ENCODE assay signal across 8 cellular contexts in the genomic region with DNA sequence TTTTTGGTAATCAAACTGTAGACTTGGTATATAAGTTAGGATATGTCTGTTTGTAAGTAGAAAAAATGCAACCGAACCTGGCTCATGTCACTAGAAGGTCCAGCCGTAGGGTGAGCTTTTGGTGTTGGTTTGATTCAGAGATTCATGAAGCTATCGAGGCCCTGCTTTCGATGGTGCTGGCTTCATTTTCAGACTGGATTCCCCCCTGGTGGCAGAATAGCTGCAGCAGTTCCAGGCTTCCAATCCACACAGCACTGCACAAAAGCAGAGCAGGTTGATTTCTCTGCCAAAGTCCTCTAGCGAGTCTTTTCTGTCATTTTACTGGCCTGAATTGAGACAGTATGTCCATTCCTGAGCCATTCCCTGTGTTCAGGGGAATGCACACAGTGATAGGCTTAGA. TPM values are rescaled to one million over a fixed set of nuclear protein-coding genes. Genes with fewer than 3 reads are reported as not detected.
DNase-seq lines count a peak whose midpoint lies in the region; ATAC-seq and TF ChIP-seq lines count a peak whose summit lies in the region.

No MANE protein-coding gene starts in this region.

- H3K9me3 Mint-ChIP-seq in stimulated activated naive CD8-positive, alpha-beta T cell treated with anti-CD3 and anti-CD28 coated beads, Interleukin-15, Interleukin-2, amounts not matched to agents 100 ng/mL and 50 ng/mL, for 24 hours: no peaks in the 10 kb centered on the region

- H3K9me3 ChIP-seq in heart right ventricle (no peaks in the 10 kb centered on the region), transverse colon (no peaks in the 10 kb centered on the region)

- H3K27ac Mint-ChIP-seq in stimulated activated naive CD8-positive, alpha-beta T cell treated with anti-CD3 and anti-CD28 coated beads, Interleukin-15, Interleukin-2, amounts not matched to agents 100 ng/mL and 50 ng/mL, for 24 hours: peak overlapping the region; percentile 21

- H3K4me1 ChIP-seq in heart right ventricle (peaks cover 0 to 21% (median 0%) of the 10 kb centered on the region in 9 donors), transverse colon (peaks cover 4 to 26% (median 8%) of the 10 kb centered on the region in 4 donors)

- H3K27me3 Mint-ChIP-seq in stimulated activated naive CD8-positive, alpha-beta T cell treated with anti-CD3 and anti-CD28 coated beads, Interleukin-15, Interleukin-2, amounts not matched to agents 100 ng/mL and 50 ng/mL, for 24 hours: no peaks in the 10 kb centered on the region

- H3K27me3 ChIP-seq in heart right ventricle: peaks cover 0 to 12% (median 0%) of the 10 kb centered on the region in 7 donors
- H3K27me3 ChIP-seq in transverse colon: no peaks in the 10 kb centered on the region

- DNase-seq in stimulated activated naive CD8-positive, alpha-beta T cell treated with anti-CD3 and anti-CD28 coated beads, Interleukin-15, Interleukin-2, amounts not matched to agents 100 U/mL and 50 U/mL, for 24 hours: no peak
- peak; percentile 34 for DNase-seq in activated CD4-positive, alpha-beta T cell treated with anti-CD3 and anti-CD28 coated beads, Interleukin-2, amount 50 U/mL, for 1 hour
- DNase-seq in heart right ventricle (peak in 1 of 2 donors; percentile 8), transverse colon (peak; percentile 22), NCI-H226 (no peak)

- no peak overlapping the region for H3K27ac ChIP-seq in heart right ventricle
- H3K27ac ChIP-seq in transverse colon: peak overlapping the region in 3 of 4 donors; percentile 38 to 48 (median 47)

- peaks cover 25% of the 10 kb centered on the region for H3K4me1 Mint-ChIP-seq in stimulated activated naive CD8-positive, alpha-beta T cell treated with anti-CD3 and anti-CD28 coated beads, Interleukin-15, Interleukin-2, amounts not matched to agents 100 ng/mL and 50 ng/mL, for 24 hours (ENCODE audit: low read depth)

- TF ChIP-seq EP300 in transverse colon (IDR thresholded peaks at IDR 0.05; ENCODE audit: low read depth): no peak

- TF ChIP-seq POLR2A in transverse colon (IDR thresholded peaks at IDR 0.05) (no peak), GM18505 (IDR thresholded peaks at IDR 0.05; ENCODE audit: borderline replicate concordance, extremely low read depth, insufficient read depth, insufficient read length) (no peak)

- no peak overlapping the region for H3K4me3 Mint-ChIP-seq in stimulated activated naive CD8-positive, alpha-beta T cell treated with anti-CD3 and anti-CD28 coated beads, Interleukin-15, Interleukin-2, amounts not matched to agents 100 ng/mL and 50 ng/mL, for 24 hours

- in situ Hi-C loops in transverse colon (cut with MboI; ENCODE audit: low pct_ligation_motif_present in 1 of 4, low pct_unique_long_range_greater_than_20kb in 1 of 4, low sequenced_read_pairs in 3 of 4): no loop called here

- intact Hi-C loops in heart right ventricle (cut with DNase I) (loop anchor here in 9 of 10 donors (2.0 to 5.0 kb wide), 4 partner anchors 101 to 236 kb away; no protein-coding TSS in a partner anchor), transverse colon (cut with DNase I; ENCODE audit: low total_unique reads) (no loop called here)

- peaks cover 7% of the 10 kb centered on the region for H3K36me3 Mint-ChIP-seq in stimulated activated naive CD8-positive, alpha-beta T cell treated with anti-CD3 and anti-CD28 coated beads, Interleukin-15, Interleukin-2, amounts not matched to agents 100 ng/mL and 50 ng/mL, for 24 hours (ENCODE audit: low read depth)

- no peak for ATAC-seq in stimulated activated naive CD8-positive, alpha-beta T cell treated with anti-CD3 and anti-CD28 coated beads, Interleukin-15, Interleukin-2, amounts not matched to agents 100 U/mL and 50 U/mL, for 24 hours
- ATAC-seq in heart right ventricle: peak in 6 of 8 donors; percentile 48 to 71 (median 62)
- ATAC-seq in GM21381 (IDR thresholded peaks at IDR 0.05; ENCODE audit: unreplicated experiment): no peak
- no peak for ATAC-seq in GM18505 (IDR thresholded peaks at IDR 0.05; ENCODE audit: unreplicated experiment)

- TF ChIP-seq CTCF in heart right ventricle (IDR thresholded peaks at IDR 0.05): peak in 7 of 9 donors; percentile 14 to 46 (median 33)
- TF ChIP-seq CTCF in transverse colon (IDR thresholded peaks at IDR 0.05): peak; percentile 20 to 44 (median 34)

- H3K36me3 ChIP-seq in heart right ventricle: peaks cover 0 to 21% (median 0%) of the 10 kb centered on the region in 9 donors
- no peaks in the 10 kb centered on the region for H3K36me3 ChIP-seq in transverse colon

- H3K4me3 ChIP-seq in heart right ventricle (no peak overlapping the region), transverse colon (no peak overlapping the region)

- WGBS in heart right ventricle, 2 donors: 65 to 72% methylated on average over 5 of the region's 5 CpGs
- 78% methylated on average over 5 of the region's 5 CpGs; no CpG with 5 or more reads in 1 of the 2 donors for WGBS in transverse colon (ENCODE audit: low coverage in 1 of 2), 2 donors

RNA-seq across cellular contexts. Expression of gene PDK3, which starts 33.1 kb away (rescaled TPM):
- 10 to 100 TPM in 6 of 10 donors, 1 to 10 TPM in 4; 3.8 to 18.4 (median 10.5) TPM for total RNA-seq in heart right ventricle
- polyA plus RNA-seq in heart right ventricle: 1 to 10 TPM; 1.8 to 2.2 TPM
- 10 to 100 TPM in 3 of 4 donors, 1 to 10 TPM in 1; 9.4 to 36.8 (median 27.0) TPM for total RNA-seq in transverse colon

Comparison
In these comparisons a context has a peak if more than half of its experiments do, and no peak if none do; other contexts are left out.
1. ATAC-seq: peak in heart right ventricle (6 of 8); none in stimulated activated naive CD8-positive, alpha-beta T cell treated with anti-CD3 and anti-CD28 coated beads, Interleukin-15, Interleukin-2, amounts not matched to agents 100 U/mL and 50 U/mL, for 24 hours (single experiment), GM21381 (single experiment) and GM18505 (single experiment).
2. DNase-seq: peak in activated CD4-positive, alpha-beta T cell treated with anti-CD3 and anti-CD28 coated beads, Interleukin-2, amount 50 U/mL, for 1 hour (single experiment) and transverse colon (single experiment); none in stimulated activated naive CD8-positive, alpha-beta T cell treated with anti-CD3 and anti-CD28 coated beads, Interleukin-15, Interleukin-2, amounts not matched to agents 100 U/mL and 50 U/mL, for 24 hours (single experiment) and NCI-H226 (single experiment).
3. H3K27ac ChIP-seq: peak in transverse colon (3 of 4); none in heart right ventricle (0 of 10).